Comparison of ENCODE assay signal across 2 cellular contexts in genomic region chr13:110006304-110006703, GRCh38.
TF ChIP-seq lines count a peak whose summit lies in the region.

No MANE protein-coding gene starts in this region.

TF ChIP-seq in IMR-90, 13 proteins besides CTCF, POLR2A, EP300 and RAD21 (continued from another document):
- TF ChIP-seq FOS (IDR thresholded peaks at IDR 0.05; ENCODE audit: low read depth, low read length): no peak
- TF ChIP-seq SMC3 (IDR thresholded peaks at IDR 0.05; ENCODE audit: low read depth, low read length): no peak
- TF ChIP-seq MAZ (IDR thresholded peaks at IDR 0.05; ENCODE audit: borderline replicate concordance, low read depth, low read length): no peak
- TF ChIP-seq MXI1 (IDR thresholded peaks at IDR 0.05; ENCODE audit: borderline replicate concordance, low read depth, low read length): no peak
- TF ChIP-seq MAFK (IDR thresholded peaks at IDR 0.05; ENCODE audit: low read depth, low read length): no peak
- no peak for TF ChIP-seq RFX5 (IDR thresholded peaks at IDR 0.05; ENCODE audit: low read depth, low read length)
- no peak for TF ChIP-seq CEBPB (IDR thresholded peaks at IDR 0.05; ENCODE audit: low read depth, low read length)
- TF ChIP-seq ELK1 (IDR thresholded peaks at IDR 0.05; ENCODE audit: borderline replicate concordance, low read depth, low read length): no peak
- TF ChIP-seq CHD1 (IDR thresholded peaks at IDR 0.05; ENCODE audit: low read depth, low read length): no peak
- TF ChIP-seq RCOR1 (IDR thresholded peaks at IDR 0.05; ENCODE audit: insufficient replicate concordance, low read length): no peak

TF ChIP-seq in SK-N-SH, 30 proteins besides CTCF, POLR2A, EP300 and RAD21 (continued from another document):
- TF ChIP-seq USF1 (IDR thresholded peaks at IDR 0.05; ENCODE audit: borderline replicate concordance, low read depth) (no peak), PBX3 (IDR thresholded peaks at IDR 0.05) (peak; percentile 55), IRF3 (IDR thresholded peaks at IDR 0.05; ENCODE audit: low read depth, low read length) (no peak), REST (IDR thresholded peaks at IDR 0.05; ENCODE audit: low read depth, low read length) (no peak), FOXJ3 (CRISPR knock-in tag; IDR thresholded peaks at IDR 0.05) (no peak), ELF1 (IDR thresholded peaks at IDR 0.05) (no peak), FOXM1 (IDR thresholded peaks at IDR 0.05; ENCODE audit: low read depth) (no peak), TAF1 (IDR thresholded peaks at IDR 0.05; ENCODE audit: borderline replicate concordance, low read depth, low read length) (no peak), MAX (IDR thresholded peaks at IDR 0.05; ENCODE audit: low read depth) (no peak)
